Comparison of ENCODE assay signal across 8 cellular contexts in genomic region chr11:103035656-103036434, GRCh38. TPM values are rescaled to one million over a fixed set of nuclear protein-coding genes. Genes with fewer than 3 reads are reported as not detected.
DNase-seq lines count a peak whose midpoint lies in the region; ATAC-seq and TF ChIP-seq lines count a peak whose summit lies in the region.

No MANE protein-coding gene starts in this region.

- no peak overlapping the region for H3K4me3 Mint-ChIP-seq in WTC11
- H3K4me3 Mint-ChIP-seq in naive thymus-derived CD8-positive, alpha-beta T cell = no peak overlapping the region

- peaks cover 5% of the 10 kb centered on the region for H3K9me3 Mint-ChIP-seq in WTC11
- no peaks in the 10 kb centered on the region for H3K9me3 Mint-ChIP-seq in naive thymus-derived CD8-positive, alpha-beta T cell

- H3K27me3 Mint-ChIP-seq in WTC11 (ENCODE audit: low read depth) = no peaks in the 10 kb centered on the region
- no peaks in the 10 kb centered on the region for H3K27me3 Mint-ChIP-seq in naive thymus-derived CD8-positive, alpha-beta T cell

- ATAC-seq in HG03135 (IDR thresholded peaks at IDR 0.05; ENCODE audit: unreplicated experiment) (peak; percentile 97), WTC11 (peak; percentile 87)
- peak; percentile 78 to 85 for ATAC-seq in naive thymus-derived CD8-positive, alpha-beta T cell

- no peak overlapping the region for H3K27ac Mint-ChIP-seq in WTC11
- H3K27ac Mint-ChIP-seq in naive thymus-derived CD8-positive, alpha-beta T cell = peak overlapping the region in 5 of 10 donors; percentile 4 to 80 (median 34)

- peaks cover 5% of the 10 kb centered on the region for H3K4me1 Mint-ChIP-seq in WTC11
- H3K4me1 Mint-ChIP-seq in naive thymus-derived CD8-positive, alpha-beta T cell = peaks cover 3 to 6% (median 5%) of the 10 kb centered on the region in 4 donors

- in situ Hi-C loops in Caki2 (cut with HindIII; ENCODE audit: low pct_unique_long_range_greater_than_20kb, low sequenced_read_pairs) = no loop called here

- POLR2A ChIA-PET in WTC11 (lab: Charles Lee) = interaction anchor here (1.0 kb wide), 1 partner anchor 77 kb away, joined by 5 read pairs; no protein-coding TSS in a partner anchor
- POLR2A ChIA-PET in naive thymus-derived CD8-positive, alpha-beta T cell (lab: Charles Lee) = no interaction called here

- CTCF ChIA-PET in WTC11 (lab: Charles Lee) = interaction anchor here (0.7 to 1.3 kb wide), 3 partner anchors 22 to 205 kb away, joined by 3 to 4 read pairs (median 3); partner anchors contain the start of gene DYNC2H1

- 0 out of 2 replicates have a peak, but pooled peaks have one; percentile 38 for TF ChIP-seq CTCF in WTC11 (IDR thresholded peaks at IDR 0.05)

- no peaks in the 10 kb centered on the region for H3K36me3 Mint-ChIP-seq in WTC11
- no peaks in the 10 kb centered on the region for H3K36me3 Mint-ChIP-seq in naive thymus-derived CD8-positive, alpha-beta T cell

- peak; percentile 65 for DNase-seq in Caki2 (ENCODE audit: low read depth)
- peak; percentile 6 for DNase-seq in GM19238 (ENCODE audit: insufficient read length, low spot score)
- peak; percentile 28 for DNase-seq in NCI-H2227 treated with DMSO at 0.1 percent for 48 hours (lab: John Stamatoyannopoulos, UW)
- DNase-seq in WTC11 (ENCODE audit: low spot score) = no peak
- DNase-seq in epidermal melanocyte (ENCODE audit: insufficient read length, low spot score) = peak; percentile 33
- DNase-seq in naive thymus-derived CD8-positive, alpha-beta T cell = peak in 8 of 10 donors; percentile 12 to 62 (median 44)
- DNase-seq in stimulated activated naive CD4-positive, alpha-beta T cell treated with Interleukin-2 at 50 U/mL for 16 hours (lab: John Stamatoyannopoulos, UW) = no peak

TF ChIP-seq in WTC11, 78 proteins besides CTCF, POLR2A, EP300 and RAD21:
- TF ChIP-seq PREB (CRISPR knock-in tag; IDR thresholded peaks at IDR 0.05; ENCODE audit: borderline replicate concordance) (no peak), ZNF281 (CRISPR knock-in tag; IDR thresholded peaks at IDR 0.05) (no peak), MXD4 (CRISPR knock-in tag; IDR thresholded peaks at IDR 0.05; ENCODE audit: borderline replicate concordance) (no peak), ATF2 (CRISPR knock-in tag; IDR thresholded peaks at IDR 0.05; ENCODE audit: borderline replicate concordance, low read depth) (no peak), ZNF138 (CRISPR knock-in tag; conservative IDR thresholded peaks at IDR 0.05) (no peak), PRRX2 (CRISPR knock-in tag; IDR thresholded peaks at IDR 0.05) (no peak), ATF6 (CRISPR knock-in tag; IDR thresholded peaks at IDR 0.05) (no peak), RORB (CRISPR knock-in tag; IDR thresholded peaks at IDR 0.05) (no peak)

RNA-seq across cellular contexts. Expression of gene DCUN1D5, which starts 56.1 kb away (rescaled TPM):
- 66.1 and 89.2 TPM in 2 replicates for total RNA-seq in Caki2 (2014; rRNA removed; shearing (Covaris generic); ENCODE audit: low replicate concordance)
- 75.6 to 98.2 TPM (median 75.9 TPM) in 3 replicates for total RNA-seq in WTC11 (2021)
- total RNA-seq in naive thymus-derived CD8-positive, alpha-beta T cell = 10 to 100 TPM; 15.7 to 16.6 TPM
- 10 to 100 TPM; 20.0 to 22.9 (median 21.9) TPM for polyA plus RNA-seq in naive thymus-derived CD8-positive, alpha-beta T cell

Comparison
In these comparisons a context has a peak if more than half of its experiments do, and no peak if none do; other contexts are left out.
1. DNase-seq: peak in Caki2 (single experiment), GM19238 (single experiment), NCI-H2227 treated with DMSO at 0.1 percent for 48 hours (single experiment), epidermal melanocyte (single experiment) and naive thymus-derived CD8-positive, alpha-beta T cell (8 of 10); none in WTC11 (single experiment) and stimulated activated naive CD4-positive, alpha-beta T cell treated with Interleukin-2 at 50 U/mL for 16 hours (single experiment).
2. Peak in every context shown above with its lines, with median percentiles within 50 percentile points of each other: ATAC-seq.